Comparison of ENCODE assay signal across 2 cellular contexts in genomic region chr1:81391100-81391828, GRCh38.
TF ChIP-seq lines count a peak whose summit lies in the region.

No MANE protein-coding gene starts in this region.

TF ChIP-seq in H1, 55 proteins besides CTCF, POLR2A, EP300 and RAD21 (continued from another document):
- TF ChIP-seq NRF1 (IDR thresholded peaks at IDR 0.05; ENCODE audit: low read depth, low read length) (no peak), HDAC2 (IDR thresholded peaks at IDR 0.05; ENCODE audit: borderline replicate concordance in 1 of 2, low read depth in 2 of 2, low read length in 2 of 2) (no peak), BCL11A (IDR thresholded peaks at IDR 0.05; ENCODE audit: low read depth in 2 of 2, low read length in 2 of 2) (no peak), CHD1 (IDR thresholded peaks at IDR 0.05; ENCODE audit: low read depth, low read length) (no peak), MAFK (IDR thresholded peaks at IDR 0.05; ENCODE audit: low read depth, low read length) (no peak), GABPA (IDR thresholded peaks at IDR 0.05; ENCODE audit: borderline replicate concordance, insufficient read depth, low read length) (no peak), YY1 (IDR thresholded peaks at IDR 0.05; ENCODE audit: low read depth, low read length) (no peak), JUN (IDR thresholded peaks at IDR 0.05; ENCODE audit: low read depth, low read length) (no peak), MAX (IDR thresholded peaks at IDR 0.05) (no peak), KDM1A (IDR thresholded peaks at IDR 0.05; ENCODE audit: borderline replicate concordance, low read length) (no peak), SIX5 (IDR thresholded peaks at IDR 0.05; ENCODE audit: low read depth, low read length) (no peak), E2F6 (IDR thresholded peaks at IDR 0.05) (no peak), SIN3A (conservative IDR thresholded peaks at IDR 0.05 in 1 of 2, IDR thresholded peaks at IDR 0.05 in 1 of 2; ENCODE audit: low read depth in 1 of 2, low read length in 2 of 2) (no peak)
TF ChIP-seq in H1: peak in this region for 0.

TF ChIP-seq in neural cell, 6 proteins besides CTCF, POLR2A, EP300 and RAD21 (continued from another document):
- no peak for TF ChIP-seq REST (IDR thresholded peaks at IDR 0.05; ENCODE audit: borderline replicate concordance)
